In the genomic region with DNA sequence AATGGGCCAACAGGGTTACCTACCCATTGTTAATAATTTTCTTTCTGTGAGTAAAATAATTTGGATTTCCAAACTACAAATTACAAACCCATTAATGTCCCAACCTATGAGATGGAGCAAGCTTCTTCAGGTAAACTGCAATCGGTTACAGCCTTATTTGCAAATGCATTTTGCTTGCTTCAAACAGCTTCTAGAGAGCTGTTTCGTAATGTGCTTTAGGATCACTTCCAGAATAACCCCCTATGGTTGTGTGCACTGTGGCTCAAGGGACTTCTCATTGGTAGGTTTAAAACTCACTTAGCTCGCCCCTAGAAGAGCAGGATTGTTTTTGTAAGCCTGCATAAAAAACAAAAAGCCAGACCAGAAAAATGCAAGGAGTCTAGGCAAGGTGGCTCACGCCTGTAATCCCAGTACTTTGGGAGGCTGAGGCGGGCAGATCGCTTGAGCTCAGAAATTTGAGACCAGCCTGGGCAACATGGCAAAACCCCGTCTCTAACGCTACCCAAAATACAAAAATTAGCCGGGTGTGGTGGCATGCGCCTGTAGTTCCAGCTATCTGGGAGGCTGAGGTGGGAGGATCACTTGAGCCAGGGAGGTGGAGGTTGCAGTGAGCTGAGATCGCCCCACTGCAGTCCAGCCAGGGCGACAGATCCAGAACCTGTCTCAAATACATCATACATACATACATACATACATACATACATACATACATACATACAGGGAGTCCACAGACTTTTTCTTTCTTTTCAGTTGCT, we compare ENCODE assay signal across 12 cellular contexts. TPM values are rescaled to one million over a fixed set of nuclear protein-coding genes. Genes with fewer than 3 reads are reported as not detected.
DNase-seq lines count a peak whose midpoint lies in the region; ATAC-seq and TF ChIP-seq lines count a peak whose summit lies in the region.
"Had no signal": no experiment of that assay in that cellular context is flagged by ENCODE, and none has a peak within 500 bp of the region (broad histone marks: within the 10 kb centered on the region; RNA-seq: fewer than 3 reads in every experiment).

No MANE protein-coding gene starts in this region.

- WGBS in tibial nerve, 2 donors, result 87 to 92% methylated on average over 12 of the region's 12 CpGs

- H3K9me3 ChIP-seq in RWPE2 (ENCODE audit: severe bottlenecking), result no peaks in the 10 kb centered on the region
- H3K9me3 ChIP-seq in lower lobe of right lung, result no peaks in the 10 kb centered on the region
- no peaks in the 10 kb centered on the region for H3K9me3 ChIP-seq in tibial nerve
- H3K9me3 ChIP-seq: ovary had no signal

- peaks cover 8% of the 10 kb centered on the region for H3K36me3 Mint-ChIP-seq in activated naive CD4-positive, alpha-beta T cell treated with anti-CD3 and anti-CD28 coated beads, Interleukin-2, amount 10 ng/mL, durations not matched to agents 7 days and 5 days

- H3K27me3 ChIP-seq in RWPE2 (ENCODE audit: insufficient read depth, poor library complexity, severe bottlenecking), result no peaks in the 10 kb centered on the region
- H3K27me3 ChIP-seq in lower lobe of right lung (ENCODE audit: low read depth), result no peaks in the 10 kb centered on the region
- no peaks in the 10 kb centered on the region for H3K27me3 ChIP-seq in tibial nerve
- H3K27me3 ChIP-seq: ovary had no signal

- peak overlapping the region; percentile 54 for H3K4me3 Mint-ChIP-seq in activated naive CD4-positive, alpha-beta T cell treated with anti-CD3 and anti-CD28 coated beads, Interleukin-2, amount 10 ng/mL, durations not matched to agents 7 days and 5 days
- H3K4me3 Mint-ChIP-seq: activated CD4-positive, alpha-beta T cell treated with anti-CD3 and anti-CD28 coated beads for 36 hours had no signal

- H3K27me3 Mint-ChIP-seq in activated naive CD4-positive, alpha-beta T cell treated with anti-CD3 and anti-CD28 coated beads, Interleukin-2, amount 10 ng/mL, durations not matched to agents 7 days and 5 days, result peaks cover 5% of the 10 kb centered on the region
- H3K27me3 Mint-ChIP-seq: activated CD4-positive, alpha-beta T cell treated with anti-CD3 and anti-CD28 coated beads for 36 hours had no signal

- H3K36me3 ChIP-seq in RWPE2 (ENCODE audit: low read depth) (no peaks in the 10 kb centered on the region), lower lobe of right lung (no peaks in the 10 kb centered on the region), tibial nerve (no peaks in the 10 kb centered on the region)
- H3K36me3 ChIP-seq: ovary had no signal

- TF ChIP-seq POLR2A in tibial nerve (IDR thresholded peaks at IDR 0.05), result no peak

- TF ChIP-seq CTCF in RWPE2 (IDR thresholded peaks at IDR 0.05; ENCODE audit: poor library complexity, severe bottlenecking) (no peak), lower lobe of right lung (IDR thresholded peaks at IDR 0.05) (no peak), tibial nerve (IDR thresholded peaks at IDR 0.05) (no peak)

- CTCF ChIA-PET in activated naive CD4-positive, alpha-beta T cell treated with anti-CD3 and anti-CD28 coated beads, Interleukin-2, amount 10 ng/mL, durations not matched to agents 7 days and 5 days (lab: Charles Lee), result interaction anchor here (0.6 to 2.1 kb wide), 9 partner anchors 9 to 173 kb away, joined by 3 to 6 read pairs (median 3); no protein-coding TSS in a partner anchor

- DNase-seq in activated naive CD4-positive, alpha-beta T cell treated with anti-CD3 and anti-CD28 coated beads, Interleukin-2, amount 10 ng/mL, durations not matched to agents 7 days and 5 days, result no peak
- no peak for DNase-seq in activated naive CD4-positive, alpha-beta T cell treated with Interleukin-2 at 50 U/mL for 16 hours
- DNase-seq in RWPE2 (ENCODE audit: low spot score) (no peak), lower lobe of right lung (no peak), tibial nerve (ENCODE audit: low spot score in 2 of 2) (no peak), NCI-H1436 (lab: John Stamatoyannopoulos, UW) (no peak), anterior cingulate cortex (lab: John Stamatoyannopoulos, UW) (no peak), NCI-H2227 treated with DMSO at 0.1 percent for 48 hours (lab: John Stamatoyannopoulos, UW) (no peak)
- DNase-seq: activated CD4-positive, alpha-beta T cell treated with anti-CD3 and anti-CD28 coated beads for 36 hours; NCI-H2081; SHP77 had no signal

- H3K4me1 Mint-ChIP-seq in activated naive CD4-positive, alpha-beta T cell treated with anti-CD3 and anti-CD28 coated beads, Interleukin-2, amount 10 ng/mL, durations not matched to agents 7 days and 5 days, result peaks cover 56% of the 10 kb centered on the region

- peak overlapping the region; percentile 83 for H3K27ac Mint-ChIP-seq in activated naive CD4-positive, alpha-beta T cell treated with anti-CD3 and anti-CD28 coated beads, Interleukin-2, amount 10 ng/mL, durations not matched to agents 7 days and 5 days
- H3K27ac Mint-ChIP-seq: activated CD4-positive, alpha-beta T cell treated with anti-CD3 and anti-CD28 coated beads for 36 hours had no signal

- H3K4me3 ChIP-seq in RWPE2 (ENCODE audit: severe bottlenecking) (no peak overlapping the region), lower lobe of right lung (peak overlapping the region; percentile 19), tibial nerve (peak overlapping the region in 1 of 4 donors; percentile 23)

- H3K27ac ChIP-seq in RWPE2 (ENCODE audit: poor library complexity, severe bottlenecking) (peak overlapping the region; percentile 29), lower lobe of right lung (peak overlapping the region; percentile 99), tibial nerve (peak overlapping the region; percentile 65 to 100 (median 86))
- H3K27ac ChIP-seq: ovary had no signal

- ATAC-seq in RWPE2 (ENCODE audit: low read depth), result no peak
- ATAC-seq in lower lobe of right lung, result no peak
- ATAC-seq: activated CD4-positive, alpha-beta T cell treated with anti-CD3 and anti-CD28 coated beads for 36 hours had no signal

- H3K4me1 ChIP-seq in RWPE2 (ENCODE audit: insufficient read depth, poor library complexity, severe bottlenecking) (peaks cover 17% of the 10 kb centered on the region), lower lobe of right lung (peaks cover 43% of the 10 kb centered on the region), tibial nerve (peaks cover 0 to 27% (median 20%) of the 10 kb centered on the region in 4 donors)

- intact Hi-C loops in lower lobe of right lung (cut with DNase I), result no loop called here

- TF ChIP-seq EP300 in tibial nerve (IDR thresholded peaks at IDR 0.05), result no peak

- H3K9me3 Mint-ChIP-seq in activated naive CD4-positive, alpha-beta T cell treated with anti-CD3 and anti-CD28 coated beads, Interleukin-2, amount 10 ng/mL, durations not matched to agents 7 days and 5 days, result no peaks in the 10 kb centered on the region

RNA-seq across cellular contexts. Expression of a gene that starts 3.3 kb away (rescaled TPM):
- 34.0 TPM for total RNA-seq in lower lobe of right lung
- total RNA-seq in tibial nerve, result 10 to 100 TPM; 44.7 to 74.1 (median 56.2) TPM

Comparison
In these comparisons a context has a peak if more than half of its experiments do, and no peak if none do; other contexts are left out.
1. H3K27ac ChIP-seq: peak in every context shown above with its lines; median percentile 99 in lower lobe of right lung; 86 in tibial nerve; 29 in RWPE2.